Comparison of ENCODE assay signal across 8 cellular contexts in the genomic region with DNA sequence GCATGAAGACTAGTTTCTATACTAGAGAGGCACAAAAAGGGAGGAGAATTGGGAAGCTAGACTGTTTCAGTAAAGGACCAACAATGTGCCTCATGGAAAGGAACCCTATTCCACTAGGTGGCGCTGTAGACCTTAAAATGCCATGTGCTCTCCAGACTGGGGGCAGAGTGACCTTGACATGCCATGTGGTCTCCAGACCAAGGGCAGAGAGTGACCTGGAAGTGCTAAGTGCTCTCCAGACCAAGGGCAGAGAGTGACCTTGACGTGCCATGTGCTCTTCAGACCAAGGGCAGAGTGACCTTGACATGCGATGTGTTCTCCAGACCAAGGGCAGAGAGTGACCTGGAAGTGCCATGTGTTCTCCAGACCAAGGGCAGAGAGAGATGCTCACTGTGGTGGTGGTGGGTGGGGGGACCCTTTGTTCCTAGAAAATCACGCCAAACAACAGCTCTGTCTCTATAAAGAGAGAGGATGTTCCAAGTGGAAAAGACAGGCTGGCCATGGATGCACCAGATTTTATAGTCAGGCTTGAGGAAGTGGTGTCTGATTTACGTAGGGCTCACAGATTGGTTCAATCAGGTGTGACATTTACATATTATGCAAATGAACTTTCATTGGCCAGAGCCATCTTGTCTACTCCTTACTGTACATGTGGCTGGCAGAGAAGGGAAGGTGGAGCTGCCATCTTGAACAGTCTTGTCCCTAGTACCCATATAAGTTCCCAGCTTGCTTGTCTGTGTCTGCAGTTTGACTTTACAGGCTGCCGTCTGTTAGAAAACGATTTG.
DNase-seq lines count a peak whose midpoint lies in the region; ATAC-seq and TF ChIP-seq lines count a peak whose summit lies in the region.

No MANE protein-coding gene starts in this region.

- H3K27ac ChIP-seq in heart left ventricle (no peak overlapping the region), OCI-LY7 (ENCODE audit: low read depth, low read length, poor library complexity, severe bottlenecking) (no peak overlapping the region), esophagus muscularis mucosa (replicated peaks in 1 of 4) (no peak overlapping the region), coronary artery (no peak overlapping the region)

- WGBS in heart left ventricle, 4 donors = 66 to 70% (median 68%) methylated on average over 7 of the region's 7 CpGs
- 64% methylated on average over 7 of the region's 7 CpGs for WGBS in esophagus muscularis mucosa

- no peaks in the 10 kb centered on the region for H4K20me1 ChIP-seq in OCI-LY7 (ENCODE audit: insufficient read depth, low read length)

- POLR2A ChIA-PET in OCI-LY7 (lab: Charles Lee) = no interaction called here

- H3K27me3 ChIP-seq in heart left ventricle (no peaks in the 10 kb centered on the region), esophagus muscularis mucosa (no peaks in the 10 kb centered on the region)

- BruUV-seq in OCI-LY7 (replicated peaks; lab: Mats Ljungman, UMichigan) = no TSS peak

- TF ChIP-seq EP300 in esophagus muscularis mucosa (IDR thresholded peaks at IDR 0.05) = no peak

- H3K36me3 ChIP-seq in heart left ventricle (no peaks in the 10 kb centered on the region), OCI-LY7 (ENCODE audit: insufficient read depth, low read length) (no peaks in the 10 kb centered on the region), esophagus muscularis mucosa (no peaks in the 10 kb centered on the region)

- H3K4me2 ChIP-seq in OCI-LY7 (ENCODE audit: low read length) = no peak overlapping the region

- ATAC-seq in heart left ventricle (peak in 1 of 4 donors; percentile 24), HG03378 (IDR thresholded peaks at IDR 0.05; ENCODE audit: unreplicated experiment) (peak; percentile 56)

- H3K4me1 ChIP-seq in heart left ventricle (no peaks in the 10 kb centered on the region), OCI-LY7 (ENCODE audit: insufficient read depth, low read length, poor library complexity, severe bottlenecking) (no peaks in the 10 kb centered on the region), esophagus muscularis mucosa (no peaks in the 10 kb centered on the region)

- H3K9me3 ChIP-seq in heart left ventricle (no peaks in the 10 kb centered on the region), OCI-LY7 (ENCODE audit: low read length) (0 out of 2 replicates have a peak, but pooled peaks cover 8% of the 10 kb centered on the region), esophagus muscularis mucosa (peaks cover 0 to 3% (median 0%) of the 10 kb centered on the region in 4 donors)

- peak in 1 of 5 donors; percentile 20 for DNase-seq in heart left ventricle
- DNase-seq in cardiac septum (ENCODE audit: low spot score) = no peak
- DNase-seq in OCI-LY7 (ENCODE audit: low spot score) = peak; percentile 63
- DNase-seq in esophagus muscularis mucosa (ENCODE audit: extremely low spot score) = no peak
- peak; percentile 6 for DNase-seq in stimulated activated CD4-positive, alpha-beta T cell treated with anti-CD3 and anti-CD28 coated beads, Interleukin-4, amount 100 ng/mL, for 24 hours
- no peak for DNase-seq in EL
- DNase-seq in coronary artery (ENCODE audit: low spot score) = no peak

- no peak overlapping the region for H3K4me3 ChIP-seq in heart left ventricle
- H3K4me3 ChIP-seq in OCI-LY7 (ENCODE audit: low read depth, low read length, poor library complexity, severe bottlenecking) = no peak overlapping the region
- no peak overlapping the region for H3K4me3 ChIP-seq in esophagus muscularis mucosa
- no peak overlapping the region for H3K4me3 ChIP-seq in coronary artery

- H2AFZ ChIP-seq in OCI-LY7 (ENCODE audit: low read length) = peak overlapping the region; percentile 67

- TF ChIP-seq POLR2A in heart left ventricle (IDR thresholded peaks at IDR 0.05) = no peak
- TF ChIP-seq POLR2A in esophagus muscularis mucosa (IDR thresholded peaks at IDR 0.05; ENCODE audit: low read depth) = no peak

- no peaks in the 10 kb centered on the region for H3K9me2 ChIP-seq in OCI-LY7 (ENCODE audit: insufficient read depth, low read length)

- intact Hi-C loops in heart left ventricle (cut with DNase I) (loop anchor here in 8 of 10 donors (2.0 to 5.0 kb wide), 4 partner anchors 67 to 317 kb away; no protein-coding TSS in a partner anchor), cardiac septum (cut with DNase I) (loop anchor here (5.0 kb wide), 1 partner anchor 302 kb away; no protein-coding TSS in a partner anchor), OCI-LY7 (cut with micrococcal nuclease; ENCODE audit: unreplicated experiment) (loop anchor here (2.0 kb wide), 2 partner anchors 302 to 314 kb away; no protein-coding TSS in a partner anchor), esophagus muscularis mucosa (cut with DNase I) (loop anchor here (10.0 kb wide), 1 partner anchor 304 kb away; no protein-coding TSS in a partner anchor)

- CTCF ChIA-PET in OCI-LY7 (lab: Charles Lee; ENCODE audit: unreplicated experiment) = interaction anchor here (1.2 kb wide), 1 partner anchor 542 kb away, joined by 3 read pairs; no protein-coding TSS in a partner anchor

- no peaks in the 10 kb centered on the region for H3K79me2 ChIP-seq in OCI-LY7 (ENCODE audit: insufficient read depth, low read depth, low read length)

- TF ChIP-seq CTCF in heart left ventricle (IDR thresholded peaks at IDR 0.05) (peak; percentile 24 to 63 (median 44)), OCI-LY7 (conservative IDR thresholded peaks at IDR 0.05; ENCODE audit: low read length) (peak; percentile 86), esophagus muscularis mucosa (IDR thresholded peaks at IDR 0.05) (peak; percentile 8 to 37 (median 26)), coronary artery (IDR thresholded peaks at IDR 0.05) (no peak)

Comparison
In these comparisons a context has a peak if more than half of its experiments do, and no peak if none do; other contexts are left out.
1. DNase-seq: peak in OCI-LY7 (single experiment) and stimulated activated CD4-positive, alpha-beta T cell treated with anti-CD3 and anti-CD28 coated beads, Interleukin-4, amount 100 ng/mL, for 24 hours (single experiment); none in cardiac septum (single experiment), esophagus muscularis mucosa (single experiment), EL (single experiment) and coronary artery (single experiment).